ENCODE assay signal across 1 cellular context in the genomic region with DNA sequence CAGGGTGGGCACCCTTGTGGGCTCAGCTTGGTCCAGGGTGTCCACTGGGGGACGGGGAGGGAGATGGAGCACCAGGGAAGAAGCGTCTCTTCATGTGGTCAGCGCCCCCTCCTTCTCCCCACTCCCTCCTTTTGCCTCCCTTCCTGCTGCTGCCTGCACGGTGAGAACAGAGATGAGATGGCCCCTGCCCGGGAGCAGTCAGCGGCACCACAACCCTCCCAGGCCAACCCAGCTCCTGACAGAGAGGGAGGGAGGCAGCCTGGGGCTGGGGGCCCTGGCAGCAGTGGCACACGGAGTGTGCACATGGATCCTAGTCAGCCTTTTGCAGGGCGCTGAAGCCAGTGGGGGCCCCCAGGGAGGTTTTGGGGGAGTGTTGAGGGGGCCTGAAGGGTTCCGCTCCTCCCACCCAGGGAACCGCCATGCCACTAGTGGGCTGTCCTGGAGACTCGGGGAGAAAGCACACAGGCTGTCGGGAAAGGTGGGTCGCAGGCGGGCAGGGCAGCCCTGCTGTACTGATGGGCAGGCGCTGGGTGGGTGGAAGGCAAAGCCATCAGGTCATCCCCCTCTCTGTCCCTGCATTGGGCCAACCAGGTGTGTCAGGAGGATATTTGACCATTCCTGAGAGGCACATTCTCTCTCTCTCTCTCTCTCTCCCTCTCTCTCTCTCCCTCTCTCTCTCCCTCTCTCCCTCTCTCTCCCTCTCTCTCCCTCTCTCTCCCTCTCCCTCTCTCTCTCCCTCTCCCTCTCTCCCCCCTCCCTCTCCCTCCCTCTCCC.
TF ChIP-seq lines count a peak whose summit lies in the region.

No MANE protein-coding gene starts in this region.

TF ChIP-seq in GM12878, 131 proteins besides CTCF, POLR2A, EP300 and RAD21 (continued from another document):
- TF ChIP-seq, protein P1, sequence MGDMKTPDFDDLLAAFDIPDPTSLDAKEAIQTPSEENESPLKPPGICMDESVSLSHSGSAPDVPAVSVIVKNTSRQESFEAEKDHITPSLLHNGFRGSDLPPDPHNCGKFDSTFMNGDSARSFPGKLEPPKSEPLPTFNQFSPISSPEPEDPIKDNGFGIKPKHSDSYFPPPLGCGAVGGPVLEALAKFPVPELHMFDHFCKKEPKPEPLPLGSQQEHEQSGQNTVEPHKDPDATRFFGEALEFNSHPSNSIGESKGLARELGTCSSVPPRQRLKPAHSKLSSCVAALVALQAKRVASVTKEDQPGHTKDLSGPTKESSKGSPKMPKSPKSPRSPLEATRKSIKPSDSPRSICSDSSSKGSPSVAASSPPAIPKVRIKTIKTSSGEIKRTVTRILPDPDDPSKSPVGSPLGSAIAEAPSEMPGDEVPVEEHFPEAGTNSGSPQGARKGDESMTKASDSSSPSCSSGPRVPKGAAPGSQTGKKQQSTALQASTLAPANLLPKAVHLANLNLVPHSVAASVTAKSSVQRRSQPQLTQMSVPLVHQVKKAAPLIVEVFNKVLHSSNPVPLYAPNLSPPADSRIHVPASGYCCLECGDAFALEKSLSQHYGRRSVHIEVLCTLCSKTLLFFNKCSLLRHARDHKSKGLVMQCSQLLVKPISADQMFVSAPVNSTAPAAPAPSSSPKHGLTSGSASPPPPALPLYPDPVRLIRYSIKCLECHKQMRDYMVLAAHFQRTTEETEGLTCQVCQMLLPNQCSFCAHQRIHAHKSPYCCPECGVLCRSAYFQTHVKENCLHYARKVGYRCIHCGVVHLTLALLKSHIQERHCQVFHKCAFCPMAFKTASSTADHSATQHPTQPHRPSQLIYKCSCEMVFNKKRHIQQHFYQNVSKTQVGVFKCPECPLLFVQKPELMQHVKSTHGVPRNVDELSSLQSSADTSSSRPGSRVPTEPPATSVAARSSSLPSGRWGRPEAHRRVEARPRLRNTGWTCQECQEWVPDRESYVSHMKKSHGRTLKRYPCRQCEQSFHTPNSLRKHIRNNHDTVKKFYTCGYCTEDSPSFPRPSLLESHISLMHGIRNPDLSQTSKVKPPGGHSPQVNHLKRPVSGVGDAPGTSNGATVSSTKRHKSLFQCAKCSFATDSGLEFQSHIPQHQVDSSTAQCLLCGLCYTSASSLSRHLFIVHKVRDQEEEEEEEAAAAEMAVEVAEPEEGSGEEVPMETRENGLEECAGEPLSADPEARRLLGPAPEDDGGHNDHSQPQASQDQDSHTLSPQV (IDR thresholded peaks at IDR 0.05), result no peak
- TF ChIP-seq ZZZ3 (IDR thresholded peaks at IDR 0.05; ENCODE audit: control insufficient read depth, insufficient read length, low read depth) (peak; percentile 78), ZNF384 (IDR thresholded peaks at IDR 0.05; ENCODE audit: borderline replicate concordance, low read depth, low read length) (no peak)
